8 cellular contexts compared by ENCODE assay signal in genomic region chr2:152065945-152066344, GRCh38.
"Had no signal": no experiment of that assay in that cellular context is flagged by ENCODE, and none has a peak within 500 bp of the region (broad histone marks: within the 10 kb centered on the region; RNA-seq: fewer than 3 reads in every experiment).

No MANE protein-coding gene starts in this region.

- H3K9me3 Mint-ChIP-seq: GM23338, HFFc6, IgD-negative memory B cell had no signal

- H3K4me1 ChIP-seq: HAP-1 had no signal

- H3K36me3 Mint-ChIP-seq: IgD-negative memory B cell had no signal

- H3K9me3 ChIP-seq: HAP-1 had no signal

- ATAC-seq: GM23338, HCT116, HepG2 had no signal

- H3K4me3 Mint-ChIP-seq: GM23338, HFFc6, IgD-negative memory B cell had no signal

- H3K27ac Mint-ChIP-seq: GM23338, HFFc6, IgD-negative memory B cell had no signal

- H2AFZ ChIP-seq: GM23338 had no signal

- H3K4me2 ChIP-seq: GM23338 had no signal

- DNase-seq: HFFc6, KBM-7 had no signal

- H3K36me3 ChIP-seq: HAP-1 had no signal

- H3K4me3 ChIP-seq: GM23338, HAP-1 had no signal

- H3K27ac ChIP-seq: HL-60 had no signal
